1 cellular context compared by ENCODE assay signal in genomic region chr2:22907330-22907729, GRCh38.
TF ChIP-seq lines count a peak whose summit lies in the region.

No MANE protein-coding gene starts in this region.

TF ChIP-seq in HepG2, 621 proteins besides CTCF, POLR2A, EP300 and RAD21 (continued from another document):
- TF ChIP-seq ZBTB14 (CRISPR knock-in tag; IDR thresholded peaks at IDR 0.05) (no peak), MXD4 (CRISPR knock-in tag; IDR thresholded peaks at IDR 0.05) (no peak), PRPF4 (IDR thresholded peaks at IDR 0.05; ENCODE audit: low read depth, low read length, poor library complexity, severe bottlenecking) (no peak), E2F1 (CRISPR knock-in tag; IDR thresholded peaks at IDR 0.05) (no peak), HMG20A (CRISPR knock-in tag; IDR thresholded peaks at IDR 0.05; ENCODE audit: borderline replicate concordance) (no peak), NR2F2 (IDR thresholded peaks at IDR 0.05; ENCODE audit: borderline replicate concordance, low read depth) (no peak)
